In genomic region chr2:164773635-164774034, GRCh38 we compare ENCODE assay signal across 19 cellular contexts.
DNase-seq lines count a peak whose midpoint lies in the region; ATAC-seq and TF ChIP-seq lines count a peak whose summit lies in the region.
"Had no signal": no experiment of that assay in that cellular context is flagged by ENCODE, and none has a peak within 500 bp of the region (broad histone marks: within the 10 kb centered on the region; RNA-seq: fewer than 3 reads in every experiment).

No MANE protein-coding gene starts in this region.

- TF ChIP-seq CTCF in mesothelial cell of epicardium (IDR thresholded peaks at IDR 0.05; ENCODE audit: unreplicated experiment) (no peak), smooth muscle cell (IDR thresholded peaks at IDR 0.05; ENCODE audit: borderline replicate concordance, insufficient read depth, poor library complexity, severe bottlenecking) (no peak)

- DNase-seq in SK-N-MC (ENCODE audit: low read depth, low spot score) = no peak
- peak; percentile 89 for DNase-seq in amniotic epithelial cell (ENCODE audit: low read depth)
- DNase-seq in mesothelial cell of epicardium (ENCODE audit: low spot score in 2 of 2, unreplicated experiment in 2 of 2) = no peak
- no peak for DNase-seq in smooth muscle cell (lab: John Stamatoyannopoulos, UW; ENCODE audit: unreplicated experiment)
- no peak for DNase-seq in activated CD8-positive, alpha-beta memory T cell treated with anti-CD3 and anti-CD28 coated beads, Interleukin-2, amount 50 U/mL, for 48 hours
- no peak for DNase-seq in SJCRH30
- DNase-seq: AML-193; Caco-2; CD4-positive, alpha-beta T cell; DMS79 treated with DMSO at 0.1 percent for 48 hours; GF-D8; GOT3; H7; HFFc6 had no signal

- H3K9ac ChIP-seq in SK-N-MC (ENCODE audit: insufficient read length) (peak overlapping the region; percentile 46), smooth muscle cell (ENCODE audit: low read depth) (no peak overlapping the region)

- no peak for ATAC-seq in HG02642 (IDR thresholded peaks at IDR 0.05; ENCODE audit: poor library complexity, unreplicated experiment)
- ATAC-seq: HCT116, HepG2 had no signal

- peak overlapping the region; percentile 44 for H3K4me3 Mint-ChIP-seq in mesothelial cell of epicardium
- H3K4me3 Mint-ChIP-seq: CD4-positive, alpha-beta T cell; HFFc6; IgD-negative memory B cell had no signal

- no peaks in the 10 kb centered on the region for H3K9me3 Mint-ChIP-seq in mesothelial cell of epicardium
- H3K9me3 Mint-ChIP-seq: CD4-positive, alpha-beta T cell; HFFc6; IgD-negative memory B cell had no signal

- H2AFZ ChIP-seq in smooth muscle cell (ENCODE audit: low read depth) = no peak overlapping the region

- H3K27ac Mint-ChIP-seq in mesothelial cell of epicardium = peak overlapping the region; percentile 84
- H3K27ac Mint-ChIP-seq: CD4-positive, alpha-beta T cell; HFFc6; IgD-negative memory B cell had no signal

- no peaks in the 10 kb centered on the region for H3K27me3 ChIP-seq in smooth muscle cell (ENCODE audit: low read depth)
- no peaks in the 10 kb centered on the region for H3K27me3 ChIP-seq in SJCRH30

- H3K27ac ChIP-seq in SK-N-MC = peak overlapping the region; percentile 75
- no peak overlapping the region for H3K27ac ChIP-seq in smooth muscle cell (ENCODE audit: low read depth)
- H3K27ac ChIP-seq in SJCRH30 = no peak overlapping the region
- H3K27ac ChIP-seq: C4-2B had no signal

- H3F3A ChIP-seq in smooth muscle cell (ENCODE audit: low read depth) = no peaks in the 10 kb centered on the region

- H3K27me3 Mint-ChIP-seq in mesothelial cell of epicardium (ENCODE audit: low read depth) = no peaks in the 10 kb centered on the region
- H3K27me3 Mint-ChIP-seq: CD4-positive, alpha-beta T cell; IgD-negative memory B cell had no signal

- H4K20me1 ChIP-seq in smooth muscle cell (ENCODE audit: low read depth) = no peaks in the 10 kb centered on the region

- H3K4me1 ChIP-seq in smooth muscle cell (ENCODE audit: low read depth) = no peaks in the 10 kb centered on the region
- H3K4me1 ChIP-seq in SJCRH30 = peaks cover 8% of the 10 kb centered on the region; the same call in 1 of the 2 replicates

- 85% methylated on average over 3 of the region's 3 CpGs for WGBS in smooth muscle cell (ENCODE audit: low lambda C conversion rate)

- H3K4me2 ChIP-seq in smooth muscle cell = no peak overlapping the region

- H3K36me3 ChIP-seq in SK-N-MC (ENCODE audit: insufficient read depth, low read length) = no peaks in the 10 kb centered on the region
- no peaks in the 10 kb centered on the region for H3K36me3 ChIP-seq in smooth muscle cell (ENCODE audit: low read depth)
- H3K36me3 ChIP-seq in SJCRH30 = no peaks in the 10 kb centered on the region

- H3K9me3 ChIP-seq in SK-N-MC (ENCODE audit: low read depth, low read length) (no peaks in the 10 kb centered on the region), smooth muscle cell (replicated peaks; ENCODE audit: low read depth) (no peaks in the 10 kb centered on the region), SJCRH30 (replicated peaks) (no peaks in the 10 kb centered on the region)
- H3K9me3 ChIP-seq: Caco-2 had no signal

- no peaks in the 10 kb centered on the region for H3K36me3 Mint-ChIP-seq in mesothelial cell of epicardium
- H3K36me3 Mint-ChIP-seq: IgD-negative memory B cell had no signal

- H3K79me2 ChIP-seq in smooth muscle cell (ENCODE audit: low read depth) = no peaks in the 10 kb centered on the region

- peak overlapping the region; percentile 55 for H3K4me3 ChIP-seq in SK-N-MC
- peak overlapping the region; percentile 28 for H3K4me3 ChIP-seq in smooth muscle cell
- no peak overlapping the region for H3K4me3 ChIP-seq in SJCRH30

- H3K4me1 Mint-ChIP-seq in mesothelial cell of epicardium = peaks cover 64% of the 10 kb centered on the region
